Comparison of ENCODE assay signal across 9 cellular contexts in genomic region chr1:31588751-31589515, GRCh38. TPM values are rescaled to one million over a fixed set of nuclear protein-coding genes. Genes with fewer than 3 reads are reported as not detected.
DNase-seq lines count a peak whose midpoint lies in the region; ATAC-seq, FAIRE-seq and TF ChIP-seq lines count a peak whose summit lies in the region.
"Had no signal": no experiment of that assay in that cellular context is flagged by ENCODE, and none has a peak within 500 bp of the region (broad histone marks: within the 10 kb centered on the region; RNA-seq: fewer than 3 reads in every experiment).

No MANE protein-coding gene starts in this region.

- DNase-seq in GM20000 (ENCODE audit: low spot score) = peak; percentile 27
- peak; percentile 71 for DNase-seq in colonic mucosa
- peak; percentile 90 for DNase-seq in kidney
- DNase-seq in smooth muscle cell (lab: John Stamatoyannopoulos, UW; ENCODE audit: unreplicated experiment) = no peak
- no peak for DNase-seq in kidney glomerular epithelial cell (lab: John Stamatoyannopoulos, UW)
- no peak for DNase-seq in HK-2 (ENCODE audit: unreplicated experiment)
- DNase-seq in stimulated activated CD4-positive, alpha-beta T cell treated with anti-CD3 and anti-CD28 coated beads, Interleukin-4, amount 100 ng/mL, for 1 hour = no peak
- DNase-seq: NCI-H1417 treated with DMSO at 0.1 percent for 48 hours had no signal

- intact Hi-C loops in colonic mucosa (cut with DNase I) (no loop called here), kidney (cut with DNase I) (no loop called here)

- H3K9me3 ChIP-seq in colonic mucosa = no peaks in the 10 kb centered on the region
- H3K9me3 ChIP-seq in kidney (ENCODE audit: control insufficient read depth in 1 of 2, low read length in 2 of 2) = no peaks in the 10 kb centered on the region
- H3K9me3 ChIP-seq in smooth muscle cell (replicated peaks; ENCODE audit: low read depth) = no peaks in the 10 kb centered on the region

- H4K20me1 ChIP-seq in smooth muscle cell (ENCODE audit: low read depth) = no peaks in the 10 kb centered on the region

- peaks cover 4% of the 10 kb centered on the region for H3K36me3 ChIP-seq in colonic mucosa
- H3K36me3 ChIP-seq in kidney (ENCODE audit: control insufficient read depth in 1 of 2, insufficient read depth in 2 of 2, low read length in 2 of 2) = peaks cover 9 to 23% of the 10 kb centered on the region in 2 donors
- no peaks in the 10 kb centered on the region for H3K36me3 ChIP-seq in smooth muscle cell (ENCODE audit: low read depth)

- H3K79me2 ChIP-seq in smooth muscle cell (ENCODE audit: low read depth) = no peaks in the 10 kb centered on the region

- peak overlapping the region; percentile 94 for H2AFZ ChIP-seq in smooth muscle cell (ENCODE audit: low read depth)

- H3K27ac ChIP-seq in colonic mucosa = peak overlapping the region; percentile 87
- H3K27ac ChIP-seq in kidney (ENCODE audit: low read depth in 2 of 2, low read length in 2 of 2) = peak overlapping the region; percentile 78 to 89
- peak overlapping the region; percentile 77 for H3K27ac ChIP-seq in smooth muscle cell (ENCODE audit: low read depth)

- 34% methylated on average over 55 of the region's 62 CpGs for WGBS in smooth muscle cell (ENCODE audit: low lambda C conversion rate)

- TF ChIP-seq CTCF in GM20000 (IDR thresholded peaks at IDR 0.05; ENCODE audit: extremely low read depth, missing control alignments) (no peak), colonic mucosa (IDR thresholded peaks at IDR 0.05) (no peak), kidney (IDR thresholded peaks at IDR 0.05; ENCODE audit: borderline replicate concordance, extremely low read depth, insufficient read depth) (no peak), smooth muscle cell (IDR thresholded peaks at IDR 0.05; ENCODE audit: borderline replicate concordance, insufficient read depth, poor library complexity, severe bottlenecking) (no peak)

- H3F3A ChIP-seq in smooth muscle cell (ENCODE audit: low read depth) = no peaks in the 10 kb centered on the region

- H3K9ac ChIP-seq in colonic mucosa (ENCODE audit: low read depth in 2 of 2, low read length in 2 of 2) (peak overlapping the region; percentile 78 to 88), kidney (ENCODE audit: low read length in 2 of 2) (peak overlapping the region in 1 of 2 donors; percentile 51), smooth muscle cell (ENCODE audit: low read depth) (peak overlapping the region; percentile 64)

- H3K4me1 ChIP-seq in colonic mucosa (peaks cover 11% of the 10 kb centered on the region), kidney (ENCODE audit: control insufficient read depth in 1 of 2, insufficient read depth in 1 of 2, low read depth in 1 of 2, low read length in 2 of 2) (peaks cover 30 to 36% of the 10 kb centered on the region in 2 donors), smooth muscle cell (ENCODE audit: low read depth) (peaks cover 5% of the 10 kb centered on the region)

- no peak for ATAC-seq in GM18520 (IDR thresholded peaks at IDR 0.05; ENCODE audit: unreplicated experiment)

- H3K4me3 ChIP-seq in colonic mucosa (peak overlapping the region; percentile 30), kidney (ENCODE audit: low read length in 2 of 2) (peak overlapping the region; percentile 13 to 21), smooth muscle cell (peak overlapping the region; percentile 45)

- H3K27me3 ChIP-seq in colonic mucosa (no peaks in the 10 kb centered on the region), smooth muscle cell (ENCODE audit: low read depth) (no peaks in the 10 kb centered on the region)

- no peak for FAIRE-seq in kidney (lab: Jason Lieb, UNC)

- peak overlapping the region; percentile 83 for H3K4me2 ChIP-seq in smooth muscle cell

RNA-seq across cellular contexts. Expression of gene TINAGL1, which starts 12.6 kb away (rescaled TPM):
- total RNA-seq in colonic mucosa (100 to 1,000 TPM; 116 to 130 TPM), kidney (246 TPM), smooth muscle cell (142 and 148 TPM in 2 replicates)
- polyA plus RNA-seq in kidney (ENCODE audit: insufficient read depth, low read depth, low replicate concordance) (171 TPM), smooth muscle cell (40.9 and 219 TPM in 2 replicates)

RNA-seq across cellular contexts. Expression of gene HCRTR1, which starts 28.6 kb away (rescaled TPM):
- not detected for total RNA-seq in colonic mucosa
- 0.35 TPM for total RNA-seq in kidney
- not detected for polyA plus RNA-seq in kidney (ENCODE audit: insufficient read depth, low read depth, low replicate concordance)
- total RNA-seq in smooth muscle cell = 2.0 TPM in 1 of 2 replicates, not detected in the other
- 0.19 TPM in 1 of 2 replicates, not detected in the other for polyA plus RNA-seq in smooth muscle cell

RNA-seq across cellular contexts. Expression of gene PEF1, which starts 55.7 kb away (rescaled TPM):
- total RNA-seq in colonic mucosa (10 to 100 TPM; 57.5 to 67.8 TPM), kidney (69.0 TPM), smooth muscle cell (61.4 and 89.3 TPM in 2 replicates)
- polyA plus RNA-seq in kidney (ENCODE audit: insufficient read depth, low read depth, low replicate concordance) (120 TPM), smooth muscle cell (77.1 and 85.8 TPM in 2 replicates)

Comparison
In these comparisons a context has a peak if more than half of its experiments do, and no peak if none do; other contexts are left out.
1. DNase-seq: peak in GM20000 (single experiment), colonic mucosa (single experiment) and kidney (single experiment); none in smooth muscle cell (single experiment), kidney glomerular epithelial cell (single experiment), HK-2 (single experiment) and stimulated activated CD4-positive, alpha-beta T cell treated with anti-CD3 and anti-CD28 coated beads, Interleukin-4, amount 100 ng/mL, for 1 hour (single experiment).
2. Peak in every context shown above with its lines, with median percentiles within 50 percentile points of each other: H3K27ac ChIP-seq and H3K4me3 ChIP-seq.